12 cellular contexts compared by ENCODE assay signal in genomic region chr17:9611557-9611956, GRCh38. TPM values are rescaled to one million over a fixed set of nuclear protein-coding genes. Genes with fewer than 3 reads are reported as not detected.
"Had no signal": no experiment of that assay in that cellular context is flagged by ENCODE, and none has a peak within 500 bp of the region (broad histone marks: within the 10 kb centered on the region; RNA-seq: fewer than 3 reads in every experiment).

No MANE protein-coding gene starts in this region.

- H3K27ac ChIP-seq: GM23248 had no signal

- H2AFZ ChIP-seq: GM23248 had no signal

- H3K4me1 ChIP-seq: HAP-1 had no signal

- FAIRE-seq: H1, H54 had no signal

- H3K4me3 ChIP-seq: GM23248, GM23338, HAP-1 had no signal

- H3K36me3 ChIP-seq: HAP-1 had no signal

- H3K4me2 ChIP-seq: GM23338 had no signal

- H3K9me3 ChIP-seq: HAP-1 had no signal

- ATAC-seq: GM23338, HCT116 had no signal

- DNase-seq: GM23248, GOT3, H7, H9, HCEC 1CT, HFFc6 had no signal

- H3K9ac ChIP-seq: GM23248 had no signal

RNA-seq across cellular contexts. Expression of gene USP43, which starts 33.8 kb away (rescaled TPM):
- total RNA-seq: GM23248 had no signal

RNA-seq across cellular contexts. Expression of gene CFAP52, which starts 35.1 kb away (rescaled TPM):
- total RNA-seq: GM23248, GM23338, H1, H4, H7, H9, HFFc6 had no signal
- polyA plus RNA-seq: GM23338 had no signal
